1 cellular context compared by ENCODE assay signal in the genomic region with DNA sequence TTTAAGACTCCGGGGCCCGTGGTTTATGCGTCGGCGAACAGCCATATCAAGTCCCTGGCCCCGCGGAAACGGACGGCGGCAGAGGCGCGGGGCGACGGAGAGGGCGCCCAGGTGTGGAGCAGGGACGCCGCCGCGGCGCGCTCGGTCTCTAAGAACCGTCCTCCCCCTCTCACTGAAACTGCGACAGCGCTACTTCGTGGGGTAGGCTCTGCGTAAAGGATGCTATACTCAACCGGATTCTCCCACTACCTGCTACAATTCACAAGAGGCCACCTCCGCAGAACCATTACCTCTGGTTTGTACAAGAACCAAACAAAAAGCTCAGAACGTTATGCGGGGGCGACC.
TF ChIP-seq lines count a peak whose summit lies in the region.

No MANE protein-coding gene starts in this region.

TF ChIP-seq in HepG2, 621 proteins besides CTCF, POLR2A, EP300 and RAD21 (continues in another document):
- TF ChIP-seq ZNF563 (CRISPR knock-in tag; IDR thresholded peaks at IDR 0.05) (peak; percentile 8; the same call in 1 of the 2 replicates), XBP1 (CRISPR knock-in tag; IDR thresholded peaks at IDR 0.05) (no peak), IKZF5 (CRISPR knock-in tag; IDR thresholded peaks at IDR 0.05) (no peak), TCF12 (IDR thresholded peaks at IDR 0.05) (no peak), TCF12 (CRISPR knock-in tag; IDR thresholded peaks at IDR 0.05) (no peak), SRF (IDR thresholded peaks at IDR 0.05; ENCODE audit: low read depth, low read length) (no peak), HDAC2 (CRISPR knock-in tag; IDR thresholded peaks at IDR 0.05) (no peak), TRIM24 (CRISPR knock-in tag; IDR thresholded peaks at IDR 0.05) (no peak), ZNF768 (CRISPR knock-in tag; IDR thresholded peaks at IDR 0.05) (no peak), PITX1 (CRISPR knock-in tag; IDR thresholded peaks at IDR 0.05) (no peak), ZNF770 (CRISPR knock-in tag; IDR thresholded peaks at IDR 0.05) (0 out of 2 replicates have a peak, but pooled peaks have one; percentile 7), CENPX (CRISPR knock-in tag; IDR thresholded peaks at IDR 0.05) (no peak), SETDB1 (CRISPR knock-in tag; IDR thresholded peaks at IDR 0.05; ENCODE audit: borderline replicate concordance) (no peak), PRMT3 (CRISPR knock-in tag; IDR thresholded peaks at IDR 0.05; ENCODE audit: borderline replicate concordance, low read depth) (0 out of 2 replicates have a peak, but pooled peaks have one; percentile 50), ZNF619 (CRISPR knock-in tag; IDR thresholded peaks at IDR 0.05) (no peak), UBTF (CRISPR knock-in tag; IDR thresholded peaks at IDR 0.05) (peak; percentile 7; the same call in 1 of the 2 replicates), HDAC6 (IDR thresholded peaks at IDR 0.05; ENCODE audit: low read depth, low read length) (no peak), ZNF263 (CRISPR knock-in tag; IDR thresholded peaks at IDR 0.05) (peak; percentile 88), ZC3H4 (CRISPR knock-in tag; IDR thresholded peaks at IDR 0.05; ENCODE audit: borderline replicate concordance) (0 out of 2 replicates have a peak, but pooled peaks have one; percentile 11), ZKSCAN8 (CRISPR knock-in tag; IDR thresholded peaks at IDR 0.05; ENCODE audit: borderline replicate concordance) (no peak), POGK (CRISPR knock-in tag; conservative IDR thresholded peaks at IDR 0.05) (peak; percentile 4; the same call in 1 of the 2 replicates), ZNF205 (CRISPR knock-in tag; IDR thresholded peaks at IDR 0.05) (no peak), ZNF564 (CRISPR knock-in tag; IDR thresholded peaks at IDR 0.05) (0 out of 2 replicates have a peak, but pooled peaks have one; percentile 5), DMAP1 (CRISPR knock-in tag; IDR thresholded peaks at IDR 0.05) (no peak), ETV6 (CRISPR knock-in tag; conservative IDR thresholded peaks at IDR 0.05) (no peak), SNAPC5 (CRISPR knock-in tag; IDR thresholded peaks at IDR 0.05; ENCODE audit: borderline replicate concordance) (no peak), AHDC1 (CRISPR knock-in tag; IDR thresholded peaks at IDR 0.05; ENCODE audit: borderline replicate concordance) (0 out of 2 replicates have a peak, but pooled peaks have one; percentile 25), ZSCAN30 (CRISPR knock-in tag; IDR thresholded peaks at IDR 0.05) (no peak), REST (IDR thresholded peaks at IDR 0.05; ENCODE audit: borderline replicate concordance in 1 of 2, low read depth in 1 of 2, low read length in 2 of 2) (no peak), NRL (CRISPR knock-in tag; IDR thresholded peaks at IDR 0.05; ENCODE audit: borderline replicate concordance) (no peak), ZNF124 (CRISPR knock-in tag; IDR thresholded peaks at IDR 0.05) (no peak), PCBP1 (IDR thresholded peaks at IDR 0.05; ENCODE audit: borderline replicate concordance, low read depth, low read length) (no peak), ZFP82 (CRISPR knock-in tag; IDR thresholded peaks at IDR 0.05; ENCODE audit: borderline replicate concordance) (peak; percentile 16; the same call in 1 of the 2 replicates), EHMT2 (IDR thresholded peaks at IDR 0.05; ENCODE audit: borderline replicate concordance, low read depth, low read length) (no peak)
- TF ChIP-seq, protein P1, sequence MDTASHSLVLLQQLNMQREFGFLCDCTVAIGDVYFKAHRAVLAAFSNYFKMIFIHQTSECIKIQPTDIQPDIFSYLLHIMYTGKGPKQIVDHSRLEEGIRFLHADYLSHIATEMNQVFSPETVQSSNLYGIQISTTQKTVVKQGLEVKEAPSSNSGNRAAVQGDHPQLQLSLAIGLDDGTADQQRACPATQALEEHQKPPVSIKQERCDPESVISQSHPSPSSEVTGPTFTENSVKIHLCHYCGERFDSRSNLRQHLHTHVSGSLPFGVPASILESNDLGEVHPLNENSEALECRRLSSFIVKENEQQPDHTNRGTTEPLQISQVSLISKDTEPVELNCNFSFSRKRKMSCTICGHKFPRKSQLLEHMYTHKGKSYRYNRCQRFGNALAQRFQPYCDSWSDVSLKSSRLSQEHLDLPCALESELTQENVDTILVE (CRISPR knock-in tag; IDR thresholded peaks at IDR 0.05): no peak
- TF ChIP-seq, protein P2, sequence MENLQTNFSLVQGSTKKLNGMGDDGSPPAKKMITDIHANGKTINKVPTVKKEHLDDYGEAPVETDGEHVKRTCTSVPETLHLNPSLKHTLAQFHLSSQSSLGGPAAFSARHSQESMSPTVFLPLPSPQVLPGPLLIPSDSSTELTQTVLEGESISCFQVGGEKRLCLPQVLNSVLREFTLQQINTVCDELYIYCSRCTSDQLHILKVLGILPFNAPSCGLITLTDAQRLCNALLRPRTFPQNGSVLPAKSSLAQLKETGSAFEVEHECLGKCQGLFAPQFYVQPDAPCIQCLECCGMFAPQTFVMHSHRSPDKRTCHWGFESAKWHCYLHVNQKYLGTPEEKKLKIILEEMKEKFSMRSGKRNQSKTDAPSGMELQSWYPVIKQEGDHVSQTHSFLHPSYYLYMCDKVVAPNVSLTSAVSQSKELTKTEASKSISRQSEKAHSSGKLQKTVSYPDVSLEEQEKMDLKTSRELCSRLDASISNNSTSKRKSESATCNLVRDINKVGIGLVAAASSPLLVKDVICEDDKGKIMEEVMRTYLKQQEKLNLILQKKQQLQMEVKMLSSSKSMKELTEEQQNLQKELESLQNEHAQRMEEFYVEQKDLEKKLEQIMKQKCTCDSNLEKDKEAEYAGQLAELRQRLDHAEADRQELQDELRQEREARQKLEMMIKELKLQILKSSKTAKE (CRISPR knock-in tag; IDR thresholded peaks at IDR 0.05; ENCODE audit: borderline replicate concordance): no peak
